ENCODE assay signal across 1 cellular context in the genomic region with DNA sequence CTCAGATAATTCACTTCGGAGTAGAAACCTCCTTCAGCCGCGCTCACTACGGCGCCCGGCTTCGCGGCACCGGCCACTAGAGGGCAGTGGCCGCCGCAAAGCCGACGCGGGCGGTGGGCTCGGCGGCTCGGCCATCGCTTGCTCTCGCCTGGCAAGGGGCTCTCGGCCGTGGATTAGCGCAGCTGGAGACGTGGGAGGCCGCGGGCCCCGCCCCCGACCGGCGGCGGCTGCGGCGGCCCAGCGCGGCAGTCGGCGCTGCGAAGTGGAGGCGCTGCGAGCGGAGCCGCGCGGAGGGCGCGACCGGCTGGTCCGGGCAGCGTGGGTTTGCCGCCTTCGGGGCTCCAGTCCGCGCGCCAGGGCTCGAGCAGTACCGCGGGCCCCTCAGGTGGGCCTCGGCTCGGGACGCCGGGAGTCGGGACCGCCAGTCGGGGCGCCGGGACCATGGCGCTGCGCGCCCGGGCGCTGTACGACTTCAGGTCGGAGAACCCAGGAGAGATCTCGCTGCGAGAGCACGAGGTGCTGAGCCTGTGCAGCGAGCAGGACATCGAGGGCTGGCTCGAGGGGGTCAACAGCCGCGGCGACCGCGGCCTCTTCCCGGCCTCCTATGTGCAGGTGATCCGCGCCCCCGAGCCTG.
TF ChIP-seq lines count a peak whose summit lies in the region.

A gene with protein sequence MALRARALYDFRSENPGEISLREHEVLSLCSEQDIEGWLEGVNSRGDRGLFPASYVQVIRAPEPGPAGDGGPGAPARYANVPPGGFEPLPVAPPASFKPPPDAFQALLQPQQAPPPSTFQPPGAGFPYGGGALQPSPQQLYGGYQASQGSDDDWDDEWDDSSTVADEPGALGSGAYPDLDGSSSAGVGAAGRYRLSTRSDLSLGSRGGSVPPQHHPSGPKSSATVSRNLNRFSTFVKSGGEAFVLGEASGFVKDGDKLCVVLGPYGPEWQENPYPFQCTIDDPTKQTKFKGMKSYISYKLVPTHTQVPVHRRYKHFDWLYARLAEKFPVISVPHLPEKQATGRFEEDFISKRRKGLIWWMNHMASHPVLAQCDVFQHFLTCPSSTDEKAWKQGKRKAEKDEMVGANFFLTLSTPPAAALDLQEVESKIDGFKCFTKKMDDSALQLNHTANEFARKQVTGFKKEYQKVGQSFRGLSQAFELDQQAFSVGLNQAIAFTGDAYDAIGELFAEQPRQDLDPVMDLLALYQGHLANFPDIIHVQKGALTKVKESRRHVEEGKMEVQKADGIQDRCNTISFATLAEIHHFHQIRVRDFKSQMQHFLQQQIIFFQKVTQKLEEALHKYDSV (plus strand): TSS at position 248 of the 634 bp plus-strand sequence. CDS start 194 bp downstream, at position 442.

TF ChIP-seq in K562, 482 proteins besides CTCF, POLR2A, EP300 and RAD21 (continued from another document and continues in another):
- TF ChIP-seq NFRKB (IDR thresholded peaks at IDR 0.05; ENCODE audit: low read depth) (no peak), ZNF740 (CRISPR knock-in tag; IDR thresholded peaks at IDR 0.05) (no peak), ZNF740 (tag; IDR thresholded peaks at IDR 0.05) (no peak), RBM17 (IDR thresholded peaks at IDR 0.05; ENCODE audit: borderline replicate concordance, low read depth, low read length) (no peak), JUN (IDR thresholded peaks at IDR 0.05; ENCODE audit: borderline replicate concordance, low read depth, low read length) (peak; percentile 43; the same call in 1 of the 2 replicates), JUN (CRISPR knock-in tag; IDR thresholded peaks at IDR 0.05; ENCODE audit: borderline replicate concordance) (no peak), POLR2B (IDR thresholded peaks at IDR 0.05; ENCODE audit: low read depth, partially characterized antibody) (no peak), TBP (optimal IDR thresholded peaks at IDR 0.05; ENCODE audit: low read depth, low read length) (peak; percentile 36), ZNF512 (tag; IDR thresholded peaks at IDR 0.05) (no peak), CC2D1A (IDR thresholded peaks at IDR 0.05) (no peak), ZNF197 (CRISPR knock-in tag; IDR thresholded peaks at IDR 0.05; ENCODE audit: low read depth) (no peak), TRIM24 (IDR thresholded peaks at IDR 0.05) (no peak), HBP1 (CRISPR knock-in tag; IDR thresholded peaks at IDR 0.05) (no peak), PHTF2 (CRISPR knock-in tag; IDR thresholded peaks at IDR 0.05) (no peak), HMGXB4 (CRISPR knock-in tag; IDR thresholded peaks at IDR 0.05) (no peak), BACH1 (tag; IDR thresholded peaks at IDR 0.05) (no peak), TCF15 (CRISPR knock-in tag; IDR thresholded peaks at IDR 0.05) (no peak), FOXP1 (CRISPR knock-in tag; IDR thresholded peaks at IDR 0.05) (no peak), E2F3 (CRISPR knock-in tag; IDR thresholded peaks at IDR 0.05) (peak; percentile 51; the same call in 1 of the 2 replicates), ZNF583 (CRISPR knock-in tag; IDR thresholded peaks at IDR 0.05) (no peak), ILK (tag; IDR thresholded peaks at IDR 0.05; ENCODE audit: borderline replicate concordance, low read depth) (no peak), ZNF23 (CRISPR knock-in tag; IDR thresholded peaks at IDR 0.05) (no peak), EGR1 (conservative IDR thresholded peaks at IDR 0.05) (peak; percentile 79), ZNF778 (CRISPR knock-in tag; IDR thresholded peaks at IDR 0.05) (no peak), ELF4 (CRISPR knock-in tag; IDR thresholded peaks at IDR 0.05) (no peak), ZEB2 (IDR thresholded peaks at IDR 0.05) (no peak), HMG20B (CRISPR knock-in tag; IDR thresholded peaks at IDR 0.05) (no peak), SAFB2 (IDR thresholded peaks at IDR 0.05; ENCODE audit: borderline replicate concordance, low read depth, low read length, severe bottlenecking) (no peak), BRF2 (IDR thresholded peaks at IDR 0.05; ENCODE audit: borderline replicate concordance, insufficient read depth, insufficient read length) (no peak), CBX1 (IDR thresholded peaks at IDR 0.05; ENCODE audit: low read depth) (no peak; the same call in 1 of the 2 replicates), PPARD (CRISPR knock-in tag; IDR thresholded peaks at IDR 0.05) (no peak), ZBED1 (IDR thresholded peaks at IDR 0.05) (no peak), SLC30A9 (CRISPR knock-in tag; IDR thresholded peaks at IDR 0.05) (no peak), DEAF1 (CRISPR knock-in tag; IDR thresholded peaks at IDR 0.05) (peak; percentile 99), RFX7 (CRISPR knock-in tag; IDR thresholded peaks at IDR 0.05) (no peak), MCM5 (IDR thresholded peaks at IDR 0.05; ENCODE audit: low read depth) (no peak), L3MBTL2 (IDR thresholded peaks at IDR 0.05) (peak; percentile 90), HDAC6 (IDR thresholded peaks at IDR 0.05; ENCODE audit: low read depth, low read length) (no peak), SETDB1 (IDR thresholded peaks at IDR 0.05; ENCODE audit: low read length) (no peak), NEUROD1 (IDR thresholded peaks at IDR 0.05; ENCODE audit: borderline replicate concordance, low read depth, low read length, partially characterized antibody) (peak; percentile 89), C11orf30 (IDR thresholded peaks at IDR 0.05; ENCODE audit: low read depth) (no peak), LARP7 (IDR thresholded peaks at IDR 0.05) (no peak), FOS (IDR thresholded peaks at IDR 0.05; ENCODE audit: extremely low read depth, insufficient read length) (no peak), BRD9 (IDR thresholded peaks at IDR 0.05; ENCODE audit: low read depth, partially characterized antibody) (no peak), ZNF717 (CRISPR knock-in tag; IDR thresholded peaks at IDR 0.05) (no peak), ZC3H11A (IDR thresholded peaks at IDR 0.05; ENCODE audit: low read depth, low read length) (peak; percentile 57; the same call in 1 of the 2 replicates), DDX20 (tag; IDR thresholded peaks at IDR 0.05; ENCODE audit: low read depth) (no peak), SAP30 (IDR thresholded peaks at IDR 0.05; ENCODE audit: borderline replicate concordance, insufficient read depth, low read depth, low read length, poor library complexity, severe bottlenecking) (peak; percentile 52), ZNF586 (CRISPR knock-in tag; conservative IDR thresholded peaks at IDR 0.05) (no peak), FOXJ2 (tag; IDR thresholded peaks at IDR 0.05) (no peak), CHD1 (IDR thresholded peaks at IDR 0.05; ENCODE audit: low read length) (no peak), PHF20 (IDR thresholded peaks at IDR 0.05; ENCODE audit: partially characterized antibody) (no peak)
- TF ChIP-seq, protein P1, sequence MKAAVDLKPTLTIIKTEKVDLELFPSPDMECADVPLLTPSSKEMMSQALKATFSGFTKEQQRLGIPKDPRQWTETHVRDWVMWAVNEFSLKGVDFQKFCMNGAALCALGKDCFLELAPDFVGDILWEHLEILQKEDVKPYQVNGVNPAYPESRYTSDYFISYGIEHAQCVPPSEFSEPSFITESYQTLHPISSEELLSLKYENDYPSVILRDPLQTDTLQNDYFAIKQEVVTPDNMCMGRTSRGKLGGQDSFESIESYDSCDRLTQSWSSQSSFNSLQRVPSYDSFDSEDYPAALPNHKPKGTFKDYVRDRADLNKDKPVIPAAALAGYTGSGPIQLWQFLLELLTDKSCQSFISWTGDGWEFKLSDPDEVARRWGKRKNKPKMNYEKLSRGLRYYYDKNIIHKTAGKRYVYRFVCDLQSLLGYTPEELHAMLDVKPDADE (conservative IDR thresholded peaks at IDR 0.05; ENCODE audit: control insufficient read depth, low read depth, low read length) = peak; percentile 93
- TF ChIP-seq, protein P2, sequence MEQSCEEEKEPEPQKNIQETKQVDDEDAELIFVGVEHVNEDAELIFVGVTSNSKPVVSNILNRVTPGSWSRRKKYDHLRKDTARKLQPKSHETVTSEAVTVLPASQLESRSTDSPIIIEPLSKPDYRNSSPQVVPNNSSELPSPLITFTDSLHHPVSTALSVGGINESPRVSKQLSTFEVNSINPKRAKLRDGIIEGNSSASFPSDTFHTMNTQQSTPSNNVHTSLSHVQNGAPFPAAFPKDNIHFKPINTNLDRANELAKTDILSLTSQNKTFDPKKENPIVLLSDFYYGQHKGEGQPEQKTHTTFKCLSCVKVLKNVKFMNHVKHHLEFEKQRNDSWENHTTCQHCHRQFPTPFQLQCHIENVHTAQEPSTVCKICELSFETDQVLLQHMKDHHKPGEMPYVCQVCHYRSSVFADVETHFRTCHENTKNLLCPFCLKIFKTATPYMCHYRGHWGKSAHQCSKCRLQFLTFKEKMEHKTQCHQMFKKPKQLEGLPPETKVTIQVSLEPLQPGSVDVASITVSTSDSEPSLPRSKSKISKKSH (CRISPR knock-in tag; IDR thresholded peaks at IDR 0.05) = no peak
- TF ChIP-seq, protein P3, sequence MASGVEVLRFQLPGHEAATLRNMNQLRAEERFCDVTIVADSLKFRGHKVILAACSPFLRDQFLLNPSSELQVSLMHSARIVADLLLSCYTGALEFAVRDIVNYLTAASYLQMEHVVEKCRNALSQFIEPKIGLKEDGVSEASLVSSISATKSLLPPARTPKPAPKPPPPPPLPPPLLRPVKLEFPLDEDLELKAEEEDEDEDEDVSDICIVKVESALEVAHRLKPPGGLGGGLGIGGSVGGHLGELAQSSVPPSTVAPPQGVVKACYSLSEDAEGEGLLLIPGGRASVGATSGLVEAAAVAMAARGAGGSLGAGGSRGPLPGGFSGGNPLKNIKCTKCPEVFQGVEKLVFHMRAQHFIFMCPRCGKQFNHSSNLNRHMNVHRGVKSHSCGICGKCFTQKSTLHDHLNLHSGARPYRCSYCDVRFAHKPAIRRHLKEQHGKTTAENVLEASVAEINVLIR (CRISPR knock-in tag; IDR thresholded peaks at IDR 0.05) = no peak
